In the genomic region with DNA sequence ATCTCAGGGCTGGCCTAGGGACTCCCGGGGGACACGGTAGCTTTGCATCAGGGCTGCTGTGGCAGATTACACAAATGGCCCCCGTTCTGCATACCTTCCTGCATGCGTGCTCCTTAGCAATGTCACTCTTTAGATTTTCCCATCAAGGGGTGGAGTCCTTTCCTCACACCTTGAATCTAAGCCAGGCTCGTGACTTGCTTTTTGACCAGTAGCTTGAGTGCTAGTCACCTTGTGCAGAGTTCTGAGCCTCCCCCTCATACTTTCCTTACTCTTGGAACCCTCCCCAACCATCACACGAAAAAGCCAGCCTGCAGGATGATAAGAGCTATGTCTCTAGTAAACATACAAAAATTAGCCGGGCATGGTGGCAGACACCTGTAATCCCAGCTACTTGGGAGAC, we compare ENCODE assay signal across 1 cellular context.
TF ChIP-seq lines count a peak whose summit lies in the region.

No MANE protein-coding gene starts in this region.

TF ChIP-seq in K562, 482 proteins besides CTCF, POLR2A, EP300 and RAD21:
- TF ChIP-seq CBFA2T3 (IDR thresholded peaks at IDR 0.05) (peak; percentile 19; the same call in 1 of the 2 replicates), HMBOX1 (IDR thresholded peaks at IDR 0.05) (peak; percentile 72; the same call in 1 of the 2 replicates), RCOR1 (IDR thresholded peaks at IDR 0.05; ENCODE audit: borderline replicate concordance in 1 of 2, low read depth in 2 of 2, low read length in 2 of 2) (0 out of 4 replicates have a peak, but pooled peaks of 1 of the 2 experiments have one; percentile 4), NFIC (IDR thresholded peaks at IDR 0.05) (peak; percentile 33; the same call in 1 of the 2 replicates), BHLHE40 (IDR thresholded peaks at IDR 0.05; ENCODE audit: low read length) (peak; percentile 54; the same call in 1 of the 2 replicates), L3MBTL2 (IDR thresholded peaks at IDR 0.05) (peak; percentile 62)
